In the genomic region with DNA sequence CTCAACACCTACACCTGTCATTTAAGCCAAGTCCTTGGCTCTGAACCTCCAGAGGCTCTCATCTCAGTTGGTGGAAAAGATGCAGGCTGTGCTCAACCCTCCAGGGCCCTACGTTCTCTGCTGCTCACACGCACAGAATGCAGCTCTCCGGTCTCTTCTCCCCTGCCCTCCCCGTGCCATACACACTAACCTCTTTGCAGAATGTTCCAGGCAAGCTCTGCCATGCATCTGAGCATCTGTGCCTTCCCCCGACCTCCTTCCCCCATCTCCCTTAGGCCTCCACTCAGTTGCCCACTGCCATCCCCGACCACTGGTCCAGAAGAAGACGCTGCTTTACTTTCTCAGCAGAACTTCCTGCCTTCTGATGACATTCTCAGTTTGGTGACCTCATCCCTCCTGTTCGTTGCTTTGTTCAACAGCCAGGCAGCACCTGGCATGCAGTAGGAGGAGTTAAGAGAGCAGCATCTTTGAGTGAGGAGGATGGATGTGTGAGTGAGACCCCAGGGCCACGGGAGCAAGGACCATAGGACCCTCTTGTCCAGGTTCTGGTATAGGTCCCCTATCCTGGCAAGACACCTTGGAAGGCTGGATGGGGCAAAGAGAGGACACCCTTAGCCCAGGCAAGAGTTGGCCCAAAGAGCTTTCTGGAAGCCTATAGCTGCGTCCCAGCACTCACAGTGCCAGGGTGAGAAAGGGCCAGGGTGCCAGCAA, we compare ENCODE assay signal across 1 cellular context.
TF ChIP-seq lines count a peak whose summit lies in the region.

No MANE protein-coding gene starts in this region.

TF ChIP-seq in GM23338, 12 proteins besides CTCF, POLR2A, EP300 and RAD21 (continued from another document):
- TF ChIP-seq EZH2phosphoT487 (IDR thresholded peaks at IDR 0.05; ENCODE audit: unreplicated experiment) (no peak), ZNF114 (CRISPR knock-in tag; IDR thresholded peaks at IDR 0.05) (no peak), JUNB (IDR thresholded peaks at IDR 0.05; ENCODE audit: unreplicated experiment) (no peak), STAT1 (IDR thresholded peaks at IDR 0.05; ENCODE audit: unreplicated experiment) (no peak), ZNF331 (CRISPR knock-in tag; IDR thresholded peaks at IDR 0.05; ENCODE audit: low read depth) (no peak), POLR2AphosphoS5 (IDR thresholded peaks at IDR 0.05; ENCODE audit: low read depth) (no peak)
- TF ChIP-seq, protein P1, sequence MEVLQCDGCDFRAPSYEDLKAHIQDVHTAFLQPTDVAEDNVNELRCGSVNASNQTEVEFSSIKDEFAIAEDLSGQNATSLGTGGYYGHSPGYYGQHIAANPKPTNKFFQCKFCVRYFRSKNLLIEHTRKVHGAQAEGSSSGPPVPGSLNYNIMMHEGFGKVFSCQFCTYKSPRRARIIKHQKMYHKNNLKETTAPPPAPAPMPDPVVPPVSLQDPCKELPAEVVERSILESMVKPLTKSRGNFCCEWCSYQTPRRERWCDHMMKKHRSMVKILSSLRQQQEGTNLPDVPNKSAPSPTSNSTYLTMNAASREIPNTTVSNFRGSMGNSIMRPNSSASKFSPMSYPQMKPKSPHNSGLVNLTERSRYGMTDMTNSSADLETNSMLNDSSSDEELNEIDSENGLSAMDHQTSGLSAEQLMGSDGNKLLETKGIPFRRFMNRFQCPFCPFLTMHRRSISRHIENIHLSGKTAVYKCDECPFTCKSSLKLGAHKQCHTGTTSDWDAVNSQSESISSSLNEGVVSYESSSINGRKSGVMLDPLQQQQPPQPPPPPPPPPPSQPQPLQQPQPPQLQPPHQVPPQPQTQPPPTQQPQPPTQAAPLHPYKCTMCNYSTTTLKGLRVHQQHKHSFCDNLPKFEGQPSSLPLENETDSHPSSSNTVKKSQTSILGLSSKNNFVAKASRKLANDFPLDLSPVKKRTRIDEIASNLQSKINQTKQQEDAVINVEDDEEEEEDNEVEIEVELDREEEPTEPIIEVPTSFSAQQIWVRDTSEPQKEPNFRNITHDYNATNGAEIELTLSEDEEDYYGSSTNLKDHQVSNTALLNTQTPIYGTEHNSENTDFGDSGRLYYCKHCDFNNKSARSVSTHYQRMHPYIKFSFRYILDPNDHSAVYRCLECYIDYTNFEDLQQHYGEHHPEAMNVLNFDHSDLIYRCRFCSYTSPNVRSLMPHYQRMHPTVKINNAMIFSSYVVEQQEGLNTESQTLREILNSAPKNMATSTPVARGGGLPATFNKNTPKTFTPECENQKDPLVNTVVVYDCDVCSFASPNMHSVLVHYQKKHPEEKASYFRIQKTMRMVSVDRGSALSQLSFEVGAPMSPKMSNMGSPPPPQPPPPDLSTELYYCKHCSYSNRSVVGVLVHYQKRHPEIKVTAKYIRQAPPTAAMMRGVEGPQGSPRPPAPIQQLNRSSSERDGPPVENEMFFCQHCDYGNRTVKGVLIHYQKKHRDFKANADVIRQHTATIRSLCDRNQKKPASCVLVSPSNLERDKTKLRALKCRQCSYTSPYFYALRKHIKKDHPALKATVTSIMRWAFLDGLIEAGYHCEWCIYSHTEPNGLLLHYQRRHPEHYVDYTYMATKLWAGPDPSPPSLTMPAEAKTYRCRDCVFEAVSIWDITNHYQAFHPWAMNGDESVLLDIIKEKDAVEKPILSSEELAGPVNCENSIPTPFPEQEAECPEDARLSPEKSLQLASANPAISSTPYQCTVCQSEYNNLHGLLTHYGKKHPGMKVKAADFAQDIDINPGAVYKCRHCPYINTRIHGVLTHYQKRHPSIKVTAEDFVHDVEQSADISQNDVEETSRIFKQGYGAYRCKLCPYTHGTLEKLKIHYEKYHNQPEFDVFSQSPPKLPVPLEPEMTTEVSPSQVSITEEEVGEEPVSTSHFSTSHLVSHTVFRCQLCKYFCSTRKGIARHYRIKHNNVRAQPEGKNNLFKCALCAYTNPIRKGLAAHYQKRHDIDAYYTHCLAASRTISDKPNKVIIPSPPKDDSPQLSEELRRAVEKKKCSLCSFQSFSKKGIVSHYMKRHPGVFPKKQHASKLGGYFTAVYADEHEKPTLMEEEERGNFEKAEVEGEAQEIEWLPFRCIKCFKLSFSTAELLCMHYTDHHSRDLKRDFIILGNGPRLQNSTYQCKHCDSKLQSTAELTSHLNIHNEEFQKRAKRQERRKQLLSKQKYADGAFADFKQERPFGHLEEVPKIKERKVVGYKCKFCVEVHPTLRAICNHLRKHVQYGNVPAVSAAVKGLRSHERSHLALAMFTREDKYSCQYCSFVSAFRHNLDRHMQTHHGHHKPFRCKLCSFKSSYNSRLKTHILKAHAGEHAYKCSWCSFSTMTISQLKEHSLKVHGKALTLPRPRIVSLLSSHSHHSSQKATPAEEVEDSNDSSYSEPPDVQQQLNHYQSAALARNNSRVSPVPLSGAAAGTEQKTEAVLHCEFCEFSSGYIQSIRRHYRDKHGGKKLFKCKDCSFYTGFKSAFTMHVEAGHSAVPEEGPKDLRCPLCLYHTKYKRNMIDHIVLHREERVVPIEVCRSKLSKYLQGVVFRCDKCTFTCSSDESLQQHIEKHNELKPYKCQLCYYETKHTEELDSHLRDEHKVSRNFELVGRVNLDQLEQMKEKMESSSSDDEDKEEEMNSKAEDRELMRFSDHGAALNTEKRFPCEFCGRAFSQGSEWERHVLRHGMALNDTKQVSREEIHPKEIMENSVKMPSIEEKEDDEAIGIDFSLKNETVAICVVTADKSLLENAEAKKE (CRISPR knock-in tag; IDR thresholded peaks at IDR 0.05): no peak
- TF ChIP-seq, protein P2, sequence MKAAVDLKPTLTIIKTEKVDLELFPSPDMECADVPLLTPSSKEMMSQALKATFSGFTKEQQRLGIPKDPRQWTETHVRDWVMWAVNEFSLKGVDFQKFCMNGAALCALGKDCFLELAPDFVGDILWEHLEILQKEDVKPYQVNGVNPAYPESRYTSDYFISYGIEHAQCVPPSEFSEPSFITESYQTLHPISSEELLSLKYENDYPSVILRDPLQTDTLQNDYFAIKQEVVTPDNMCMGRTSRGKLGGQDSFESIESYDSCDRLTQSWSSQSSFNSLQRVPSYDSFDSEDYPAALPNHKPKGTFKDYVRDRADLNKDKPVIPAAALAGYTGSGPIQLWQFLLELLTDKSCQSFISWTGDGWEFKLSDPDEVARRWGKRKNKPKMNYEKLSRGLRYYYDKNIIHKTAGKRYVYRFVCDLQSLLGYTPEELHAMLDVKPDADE (IDR thresholded peaks at IDR 0.05): no peak
